Comparison of ENCODE assay signal across 18 cellular contexts in the genomic region with DNA sequence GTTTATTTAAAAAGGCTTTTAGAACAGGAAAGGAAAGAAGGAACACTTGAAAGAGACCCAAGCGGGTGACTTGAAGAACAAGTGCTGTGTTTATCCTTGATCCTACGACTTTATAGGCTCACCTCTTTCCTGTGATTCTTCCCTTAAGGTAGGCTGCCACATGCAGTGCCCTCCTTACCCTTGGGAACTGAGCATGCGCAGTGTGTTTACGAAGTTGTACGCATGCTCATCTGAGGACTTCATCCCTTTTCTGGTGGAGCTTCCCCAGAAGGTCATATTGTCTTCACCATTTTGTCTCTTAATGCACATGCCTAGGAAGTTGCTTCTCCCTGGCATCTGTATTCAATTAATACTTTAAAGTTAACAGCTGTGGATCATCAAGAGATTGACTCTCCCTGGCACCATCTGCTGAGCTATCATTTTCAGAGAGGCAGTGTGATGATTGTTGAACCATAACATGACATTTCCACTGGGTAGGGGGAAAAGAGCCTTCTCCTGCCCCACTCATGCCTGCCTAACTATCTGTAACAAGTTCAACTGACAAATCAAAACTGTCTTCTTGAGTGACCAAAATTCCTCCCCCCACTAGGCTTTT.
"Had no signal": no experiment of that assay in that cellular context is flagged by ENCODE, and none has a peak within 500 bp of the region (broad histone marks: within the 10 kb centered on the region; RNA-seq: fewer than 3 reads in every experiment).

No MANE protein-coding gene starts in this region.

- H3K27ac ChIP-seq: coronary artery, heart left ventricle, left lung, lower lobe of right lung, right atrium auricular region, sigmoid colon, skin epidermis, testis, transverse colon had no signal

- ATAC-seq: heart left ventricle; left lung; lower lobe of right lung; natural killer cell; stimulated activated naive B cell treated with anti-CD40 and anti-IgM and Interleukin-4, amounts not matched to agents 10 μg/mL and 1 μg/mL and 100 μg/mL, for 72 hours; stimulated activated naive CD8-positive, alpha-beta T cell treated with anti-CD3 and anti-CD28 coated beads, Interleukin-15, amount 100 ng/mL, for 72 hours had no signal

- H3K9me3 ChIP-seq: sigmoid colon, testis had no signal

- DNase-seq: effector CD4-positive, alpha-beta T cell; endodermal cell; erythroblast; heart left ventricle; hippocampal formation; left lung; lower lobe of right lung; natural killer cell; sigmoid colon; stimulated activated CD4-positive, alpha-beta T cell treated with anti-CD3 and anti-CD28 coated beads, Interleukin-2, amount 100 ng/mL, for 24 hours; stimulated activated CD4-positive, alpha-beta T cell treated with anti-CD3 and anti-CD28 coated beads, Interleukin-4, amount 100 ng/mL, for 4 hours; stimulated activated naive B cell treated with anti-CD40 and anti-IgM and Interleukin-4, amounts not matched to agents 10 μg/mL and 1 μg/mL and 100 μg/mL, for 72 hours; stimulated activated naive CD8-positive, alpha-beta T cell treated with anti-CD3 and anti-CD28 coated beads, Interleukin-15, amount 100 ng/mL, for 72 hours; testis; transverse colon had no signal

- H3K27me3 ChIP-seq: left lung, right atrium auricular region, sigmoid colon, testis had no signal

- H3K4me1 ChIP-seq: heart left ventricle, left lung, lower lobe of right lung, right atrium auricular region, sigmoid colon, testis, transverse colon had no signal

- H3K4me3 ChIP-seq: coronary artery, heart left ventricle, left lung, lower lobe of right lung, right atrium auricular region, sigmoid colon, skin epidermis, testis, transverse colon had no signal

- H3K36me3 ChIP-seq: heart left ventricle, left lung, lower lobe of right lung, right atrium auricular region, sigmoid colon, transverse colon had no signal
